In genomic region chr20:4117867-4118266, GRCh38 we compare ENCODE assay signal across 38 cellular contexts.
"Had no signal": no experiment of that assay in that cellular context is flagged by ENCODE, and none has a peak within 500 bp of the region (broad histone marks: within the 10 kb centered on the region; RNA-seq: fewer than 3 reads in every experiment).

No MANE protein-coding gene starts in this region.

- H3K4me3 Mint-ChIP-seq: activated CD4-positive, alpha-beta memory T cell treated with anti-CD3 and anti-CD28 coated beads, Interleukin-2, amount 10 ng/mL, durations not matched to agents 7 days and 5 days; activated CD8-positive, alpha-beta memory T cell treated with anti-CD3 and anti-CD28 coated beads, Interleukin-2, amount 10 ng/mL, durations not matched to agents 7 days and 5 days; activated naive CD8-positive, alpha-beta T cell treated with anti-CD3 and anti-CD28 coated beads for 36 hours; activated T-cell treated with anti-CD3 and anti-CD28 coated beads, Interleukin-2, amount 50 U/mL, for 72 hours; activated T-helper 17 cell treated with anti-CD3 and anti-CD28 coated beads, Interleukin-2, amount 50 U/mL, for 72 hours had no signal

- H3K4me2 ChIP-seq: KMS-11 had no signal

- H3K27me3 ChIP-seq: cardiac muscle cell, Peyer's patch, SJSA1 had no signal

- H3K9me3 ChIP-seq: Peyer's patch, SJSA1 had no signal

- H3K36me3 Mint-ChIP-seq: activated CD8-positive, alpha-beta memory T cell treated with anti-CD3 and anti-CD28 coated beads, Interleukin-2, amount 10 ng/mL, durations not matched to agents 7 days and 5 days; activated naive CD8-positive, alpha-beta T cell treated with anti-CD3 and anti-CD28 coated beads for 36 hours had no signal

- H3K4me1 ChIP-seq: Peyer's patch had no signal

- ATAC-seq: activated CD8-positive, alpha-beta memory T cell treated with anti-CD3 and anti-CD28 coated beads, Interleukin-2, amount 10 ng/mL, durations not matched to agents 7 days and 5 days; activated T-cell treated with anti-CD3 and anti-CD28 coated beads, Interleukin-2, amount 50 U/mL, for 72 hours; activated T-helper 17 cell treated with anti-CD3 and anti-CD28 coated beads, Interleukin-2, amount 50 U/mL, for 72 hours; PC-3; SK-N-SH treated with all-trans-retinoic acid at 6 μM for 48 hours had no signal

- H3K27ac Mint-ChIP-seq: activated CD4-positive, alpha-beta memory T cell treated with anti-CD3 and anti-CD28 coated beads, Interleukin-2, amount 10 ng/mL, durations not matched to agents 7 days and 5 days; activated CD8-positive, alpha-beta memory T cell treated with anti-CD3 and anti-CD28 coated beads, Interleukin-2, amount 10 ng/mL, durations not matched to agents 7 days and 5 days; activated naive CD8-positive, alpha-beta T cell treated with anti-CD3 and anti-CD28 coated beads for 36 hours; activated T-cell treated with anti-CD3 and anti-CD28 coated beads, Interleukin-2, amount 50 U/mL, for 72 hours; activated T-helper 17 cell treated with anti-CD3 and anti-CD28 coated beads, Interleukin-2, amount 50 U/mL, for 72 hours had no signal

- H3K4me1 Mint-ChIP-seq: activated naive CD8-positive, alpha-beta T cell treated with anti-CD3 and anti-CD28 coated beads for 36 hours had no signal

- H3K4me3 ChIP-seq: cardiac muscle cell, Peyer's patch, SJSA1 had no signal

- DNase-seq: activated CD4-positive, alpha-beta memory T cell treated with anti-CD3 and anti-CD28 coated beads, Interleukin-2, amount 10 ng/mL, durations not matched to agents 7 days and 5 days; activated CD4-positive, alpha-beta T cell treated with anti-CD3 and anti-CD28 coated beads for 1 hour; activated CD4-positive, alpha-beta T cell treated with anti-CD3 and anti-CD28 coated beads for 48 hours; activated CD4-positive, CD25-positive, alpha-beta regulatory T cell; activated CD8-positive, alpha-beta memory T cell treated with anti-CD3 and anti-CD28 coated beads for 24 hours; activated CD8-positive, alpha-beta memory T cell treated with anti-CD3 and anti-CD28 coated beads, Interleukin-2, amount 10 ng/mL, durations not matched to agents 7 days and 5 days; activated CD8-positive, alpha-beta memory T cell treated with anti-CD3 and anti-CD28 coated beads, Interleukin-2, amount 50 U/mL, for 48 hours; activated effector memory CD4-positive, alpha-beta T cell treated with anti-CD3 and anti-CD28 coated beads, Interleukin-2, amount 50 U/mL, for 16 hours; activated naive CD4-positive, alpha-beta T cell; activated naive CD4-positive, alpha-beta T cell treated with anti-CD3 and anti-CD28 coated beads, Interleukin-2, amount 50 U/mL, for 16 hours; activated naive CD8-positive, alpha-beta T cell treated with anti-CD3 and anti-CD28 coated beads for 36 hours; activated T-cell treated with anti-CD3 and anti-CD28 coated beads, Interleukin-2, amount 50 U/mL, for 72 hours; amniotic stem cell; aorta; cerebellar nuclear complex; MM.1S; NCI-H1092; NCI-H1436 treated with DMSO at 0.1 percent for 48 hours; NCI-H1694 treated with DMSO at 0.1 percent for 48 hours; NCI-H2029; NCI-H2107; NCI-H2171; NCI-H510A; NCI-H748 treated with DMSO at 0.1 percent for 48 hours; NK-92 treated with Interleukin-12 subunit alpha and Interleukin-12 subunit beta, amount 100 ng/mL, for 24 hours; PC-3; Peyer's patch; RPMI8226; SHP77 treated with DMSO at 0.1 percent for 48 hours; T-helper 1 cell; T-helper 2 cell; T-helper 9 cell had no signal

- H3K9me3 Mint-ChIP-seq: activated CD4-positive, alpha-beta memory T cell treated with anti-CD3 and anti-CD28 coated beads, Interleukin-2, amount 10 ng/mL, durations not matched to agents 7 days and 5 days; activated naive CD8-positive, alpha-beta T cell treated with anti-CD3 and anti-CD28 coated beads for 36 hours; activated T-cell treated with anti-CD3 and anti-CD28 coated beads, Interleukin-2, amount 50 U/mL, for 72 hours; activated T-helper 17 cell treated with anti-CD3 and anti-CD28 coated beads, Interleukin-2, amount 50 U/mL, for 72 hours had no signal

- H3K27ac ChIP-seq: cardiac muscle cell, KMS-11, Peyer's patch, SJSA1, VCaP had no signal

- H3K36me3 ChIP-seq: cardiac muscle cell, Peyer's patch, SJSA1 had no signal
